In the genomic region with DNA sequence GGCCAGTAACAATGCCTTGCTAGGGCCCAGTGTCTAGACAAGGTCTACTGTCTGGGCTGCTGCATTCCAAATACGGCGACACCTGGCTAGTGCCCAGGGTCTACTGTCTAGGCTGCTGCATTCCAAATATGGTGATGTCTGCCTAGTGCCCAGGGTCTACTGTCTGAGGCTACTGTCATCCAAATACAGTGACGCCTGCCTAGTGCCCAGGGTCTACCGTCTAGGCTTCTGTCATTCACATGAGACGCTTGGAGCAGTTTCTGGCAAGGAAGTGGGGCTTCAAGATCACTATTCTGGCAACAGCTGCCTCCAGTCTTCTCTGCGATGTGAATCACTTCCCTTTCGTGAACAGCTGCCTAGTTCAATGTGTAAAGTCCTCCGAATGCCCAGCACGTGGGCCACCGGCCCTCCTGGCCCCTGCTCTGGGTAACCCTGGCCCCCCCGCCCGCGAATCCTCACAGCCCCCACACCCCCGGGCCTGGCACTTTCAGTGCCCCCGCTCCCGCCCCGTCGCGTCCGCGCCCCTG, we compare ENCODE assay signal across 8 cellular contexts. TPM values are rescaled to one million over a fixed set of nuclear protein-coding genes. Genes with fewer than 3 reads are reported as not detected.
DNase-seq lines count a peak whose midpoint lies in the region; TF ChIP-seq lines count a peak whose summit lies in the region.

No MANE protein-coding gene starts in this region.

- no peaks in the 10 kb centered on the region for H3K27me3 Mint-ChIP-seq in activated naive CD8-positive, alpha-beta T cell

- DNase-seq in NCI-H748 (lab: John Stamatoyannopoulos, UW; ENCODE audit: unreplicated experiment) (peak; percentile 36), NCI-H748 treated with DMSO at 0.1 percent for 48 hours (lab: John Stamatoyannopoulos, UW) (no peak), H7 (peak; percentile 40), right atrium auricular region (ENCODE audit: low spot score) (no peak)
- DNase-seq in stimulated activated CD4-positive, alpha-beta T cell treated with anti-CD3 and anti-CD28 coated beads, Interleukin-2, amount 100 ng/mL, for 48 hours, result no peak

- H3K9ac ChIP-seq in rectal smooth muscle tissue (ENCODE audit: low read length), result peak overlapping the region; percentile 68

- peak overlapping the region; percentile 92 for H3K4me3 Mint-ChIP-seq in activated naive CD8-positive, alpha-beta T cell

- H3K36me3 ChIP-seq in H7 (replicated peaks; ENCODE audit: control insufficient read depth, insufficient read depth, low read length) (no peaks in the 10 kb centered on the region), KOPT-K1 (ENCODE audit: insufficient read depth, low read length) (no peaks in the 10 kb centered on the region), right atrium auricular region (no peaks in the 10 kb centered on the region), rectal smooth muscle tissue (ENCODE audit: control insufficient read depth, insufficient read depth, low read length) (no peaks in the 10 kb centered on the region)

- H3K27me3 ChIP-seq in H7 (ENCODE audit: control insufficient read depth, insufficient read depth, low read length) (no peaks in the 10 kb centered on the region), right atrium auricular region (no peaks in the 10 kb centered on the region), rectal smooth muscle tissue (ENCODE audit: control insufficient read depth, insufficient read depth, low read length) (no peaks in the 10 kb centered on the region)

- H3K4me1 Mint-ChIP-seq in activated naive CD8-positive, alpha-beta T cell (ENCODE audit: low read depth), result peaks cover 26% of the 10 kb centered on the region

- H3K9me3 ChIP-seq in KOPT-K1 (ENCODE audit: insufficient read depth, low read length, poor library complexity, severe bottlenecking) (no peaks in the 10 kb centered on the region), right atrium auricular region (no peaks in the 10 kb centered on the region)

- no peak for TF ChIP-seq CTCF in right atrium auricular region (IDR thresholded peaks at IDR 0.05)

- H3K27ac ChIP-seq in KOPT-K1 (ENCODE audit: low read depth, low read length, poor library complexity, severe bottlenecking) (peak overlapping the region; percentile 48), right atrium auricular region (peak overlapping the region; percentile 87 to 95), rectal smooth muscle tissue (ENCODE audit: low read depth, low read length) (peak overlapping the region; percentile 87)

- H3K9me3 Mint-ChIP-seq in activated naive CD8-positive, alpha-beta T cell (ENCODE audit: low read depth), result no peaks in the 10 kb centered on the region

- peak overlapping the region; percentile 81 for H3K27ac Mint-ChIP-seq in activated naive CD8-positive, alpha-beta T cell

- H3K4me1 ChIP-seq in right atrium auricular region, result peaks cover 0 to 32% of the 10 kb centered on the region in 2 donors
- peaks cover 8% of the 10 kb centered on the region for H3K4me1 ChIP-seq in rectal smooth muscle tissue (ENCODE audit: control insufficient read depth, insufficient read depth, low read length)

- H3K36me3 Mint-ChIP-seq in activated naive CD8-positive, alpha-beta T cell, result no peaks in the 10 kb centered on the region

- H3K4me3 ChIP-seq in H7 (ENCODE audit: insufficient read depth, low read depth, low read length) (peak overlapping the region; percentile 77), right atrium auricular region (peak overlapping the region; percentile 85 to 93), rectal smooth muscle tissue (ENCODE audit: low read length) (peak overlapping the region; percentile 84)

RNA-seq across cellular contexts. Expression of a gene that starts 12.7 kb away (rescaled TPM):
- 24.4 and 40.8 TPM in 2 replicates for total RNA-seq in H7 (2014; rRNA removed; shearing (Covaris generic))
- total RNA-seq in right atrium auricular region, result 10 to 100 TPM; 66.9 to 68.8 TPM

RNA-seq across cellular contexts. Expression of a gene that starts 12.8 kb away (rescaled TPM):
- total RNA-seq in H7 (2014; rRNA removed; shearing (Covaris generic)), result 35.5 and 42.2 TPM in 2 replicates
- total RNA-seq in right atrium auricular region, result 10 to 100 TPM; 10.5 to 11.4 TPM

Comparison
In these comparisons a context has a peak if more than half of its experiments do, and no peak if none do; other contexts are left out.
1. DNase-seq: peak in NCI-H748 (single experiment) and H7 (single experiment); none in NCI-H748 treated with DMSO at 0.1 percent for 48 hours (single experiment), right atrium auricular region (single experiment) and stimulated activated CD4-positive, alpha-beta T cell treated with anti-CD3 and anti-CD28 coated beads, Interleukin-2, amount 100 ng/mL, for 48 hours (0 of 2).
2. Peak in every context shown above with its lines, with median percentiles within 50 percentile points of each other: H3K4me3 ChIP-seq and H3K27ac ChIP-seq.